Comparison of ENCODE assay signal across 1 cellular context in the genomic region with DNA sequence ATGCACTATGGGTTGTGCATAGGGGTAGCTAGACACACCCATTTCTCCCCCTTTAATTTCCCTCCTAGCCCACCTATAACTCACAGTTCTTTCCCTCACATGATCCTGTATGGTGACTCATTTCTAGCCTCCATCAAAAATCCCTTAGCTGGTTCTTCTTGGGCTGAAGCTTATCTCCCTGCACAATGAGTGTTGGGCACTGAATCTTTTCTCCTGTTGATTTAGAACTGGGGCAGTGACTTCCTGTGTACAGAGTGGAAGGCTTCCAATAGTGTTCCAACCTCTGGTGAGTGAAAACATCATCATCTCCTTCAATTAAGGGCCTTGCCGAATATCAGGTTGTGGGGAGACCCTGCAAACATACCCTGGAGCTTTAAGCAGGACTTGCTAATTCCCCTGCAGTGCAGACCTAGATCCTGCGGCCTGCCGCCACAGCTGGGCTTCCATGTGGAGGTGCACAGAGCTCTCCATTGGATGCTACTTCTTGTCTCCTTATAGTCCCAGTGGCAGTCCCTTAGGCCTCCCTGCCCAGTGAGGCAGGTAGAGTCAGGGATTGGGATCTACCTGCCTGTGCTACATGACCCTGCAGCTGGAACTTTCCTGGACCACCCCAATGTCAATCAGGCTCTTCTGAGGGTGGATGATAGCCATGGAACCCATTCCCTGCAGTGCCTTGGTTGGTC.
TF ChIP-seq lines count a peak whose summit lies in the region.

No MANE protein-coding gene starts in this region.

TF ChIP-seq in H1, 55 proteins besides CTCF, POLR2A, EP300 and RAD21 (continued from another document):
- TF ChIP-seq YY1 (IDR thresholded peaks at IDR 0.05; ENCODE audit: low read depth, low read length): no peak
- no peak for TF ChIP-seq BRCA1 (IDR thresholded peaks at IDR 0.05; ENCODE audit: low read depth, low read length)
- TF ChIP-seq, protein P1, sequence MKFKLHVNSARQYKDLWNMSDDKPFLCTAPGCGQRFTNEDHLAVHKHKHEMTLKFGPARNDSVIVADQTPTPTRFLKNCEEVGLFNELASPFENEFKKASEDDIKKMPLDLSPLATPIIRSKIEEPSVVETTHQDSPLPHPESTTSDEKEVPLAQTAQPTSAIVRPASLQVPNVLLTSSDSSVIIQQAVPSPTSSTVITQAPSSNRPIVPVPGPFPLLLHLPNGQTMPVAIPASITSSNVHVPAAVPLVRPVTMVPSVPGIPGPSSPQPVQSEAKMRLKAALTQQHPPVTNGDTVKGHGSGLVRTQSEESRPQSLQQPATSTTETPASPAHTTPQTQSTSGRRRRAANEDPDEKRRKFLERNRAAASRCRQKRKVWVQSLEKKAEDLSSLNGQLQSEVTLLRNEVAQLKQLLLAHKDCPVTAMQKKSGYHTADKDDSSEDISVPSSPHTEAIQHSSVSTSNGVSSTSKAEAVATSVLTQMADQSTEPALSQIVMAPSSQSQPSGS (IDR thresholded peaks at IDR 0.05; ENCODE audit: low read length): no peak
- no peak for TF ChIP-seq SP1 (IDR thresholded peaks at IDR 0.05; ENCODE audit: low read depth, low read length)
- TF ChIP-seq SRF (IDR thresholded peaks at IDR 0.05; ENCODE audit: low read depth, low read length): no peak
- TF ChIP-seq, protein P2, sequence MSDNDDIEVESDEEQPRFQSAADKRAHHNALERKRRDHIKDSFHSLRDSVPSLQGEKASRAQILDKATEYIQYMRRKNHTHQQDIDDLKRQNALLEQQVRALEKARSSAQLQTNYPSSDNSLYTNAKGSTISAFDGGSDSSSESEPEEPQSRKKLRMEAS (IDR thresholded peaks at IDR 0.05): no peak
- no peak for TF ChIP-seq JUND (IDR thresholded peaks at IDR 0.05; ENCODE audit: low read length)
- no peak for TF ChIP-seq CHD1 (IDR thresholded peaks at IDR 0.05; ENCODE audit: low read depth, low read length)
